8 cellular contexts compared by ENCODE assay signal in genomic region chr16:67719778-67720144, GRCh38. TPM values are rescaled to one million over a fixed set of nuclear protein-coding genes. Genes with fewer than 3 reads are reported as not detected.
DNase-seq lines count a peak whose midpoint lies in the region; ATAC-seq and TF ChIP-seq lines count a peak whose summit lies in the region.

No MANE protein-coding gene starts in this region.

- H3K4me1 ChIP-seq in BE2C: peaks cover 6% of the 10 kb centered on the region; the same call in 1 of the 2 replicates
- H3K4me1 ChIP-seq in esophagus (ENCODE audit: control insufficient read depth in 2 of 2, insufficient read depth in 2 of 2, low read length in 1 of 2): peaks cover 0 to 5% of the 10 kb centered on the region in 2 donors
- peaks cover 16% of the 10 kb centered on the region for H3K4me1 ChIP-seq in mesodermal cell (ENCODE audit: control insufficient read depth, insufficient read depth, low read length, poor library complexity, severe bottlenecking)
- peaks cover 9 to 27% of the 10 kb centered on the region in 2 donors for H3K4me1 ChIP-seq in thoracic aorta (ENCODE audit: control insufficient read depth in 1 of 2, low read depth in 2 of 2)

- no peaks in the 10 kb centered on the region for H3K9me3 Mint-ChIP-seq in activated CD4-positive, alpha-beta memory T cell treated with anti-CD3 and anti-CD28 coated beads for 36 hours

- H3K27me3 ChIP-seq in BE2C (no peaks in the 10 kb centered on the region), esophagus (ENCODE audit: control insufficient read depth in 1 of 2, insufficient read depth in 2 of 2, low read length in 2 of 2) (no peaks in the 10 kb centered on the region), thoracic aorta (replicated peaks; ENCODE audit: insufficient read depth) (no peaks in the 10 kb centered on the region)

- intact Hi-C loops in activated CD4-positive, alpha-beta memory T cell treated with anti-CD3 and anti-CD28 coated beads for 36 hours (cut with micrococcal nuclease): loop anchor here (1.0 to 2.0 kb wide), 3 partner anchors 53 to 123 kb away; partner anchors contain the start of genes C16orf86, ENKD1, RANBP10 and THAP11

- H3K27ac Mint-ChIP-seq in activated CD4-positive, alpha-beta memory T cell treated with anti-CD3 and anti-CD28 coated beads for 36 hours: peak overlapping the region; percentile 96

- H3K36me3 Mint-ChIP-seq in activated CD4-positive, alpha-beta memory T cell treated with anti-CD3 and anti-CD28 coated beads for 36 hours: peaks cover 3% of the 10 kb centered on the region

- H3K4me1 Mint-ChIP-seq in activated CD4-positive, alpha-beta memory T cell treated with anti-CD3 and anti-CD28 coated beads for 36 hours (ENCODE audit: low read depth): peaks cover 35% of the 10 kb centered on the region

- H3K27ac ChIP-seq in esophagus (ENCODE audit: low read depth in 2 of 2, low read length in 1 of 2) (peak overlapping the region; percentile 84 to 89), mesodermal cell (ENCODE audit: low read depth, low read length, severe bottlenecking) (peak overlapping the region; percentile 83), thoracic aorta (peak overlapping the region; percentile 87 to 92)

- ATAC-seq in GM18858 (IDR thresholded peaks at IDR 0.05; ENCODE audit: unreplicated experiment) (peak; percentile 14), thoracic aorta (ENCODE audit: insufficient number of reproducible peaks, low FRiP score, low read depth) (no peak)

- in situ Hi-C loops in KBM-7 (cut with MboI; ENCODE audit: low pct_unique_long_range_greater_than_20kb, low sequenced_read_pairs): no loop called here

- H3K9me3 ChIP-seq in BE2C: no peaks in the 10 kb centered on the region
- H3K9me3 ChIP-seq in esophagus (ENCODE audit: control insufficient read depth in 2 of 2, insufficient read depth in 1 of 2, low read depth in 1 of 2, low read length in 1 of 2): no peaks in the 10 kb centered on the region
- no peaks in the 10 kb centered on the region for H3K9me3 ChIP-seq in mesodermal cell (ENCODE audit: control insufficient read depth, low read length)
- no peaks in the 10 kb centered on the region for H3K9me3 ChIP-seq in thoracic aorta

- H3K4me3 ChIP-seq in BE2C (ENCODE audit: low read depth, low read length) (peak overlapping the region; percentile 75), esophagus (ENCODE audit: low read depth in 1 of 2, low read length in 2 of 2) (peak overlapping the region; percentile 94 to 96), mesodermal cell (ENCODE audit: extremely low read depth, insufficient read depth, low read length, poor library complexity, severe bottlenecking) (peak overlapping the region; percentile 92), thoracic aorta (peak overlapping the region; percentile 92)

- H3K36me3 ChIP-seq in BE2C: no peaks in the 10 kb centered on the region
- peaks cover under 1 to 11% of the 10 kb centered on the region in 2 donors for H3K36me3 ChIP-seq in esophagus (ENCODE audit: control insufficient read depth in 2 of 2, insufficient read depth in 2 of 2, low read length in 1 of 2)
- peaks cover 26% of the 10 kb centered on the region for H3K36me3 ChIP-seq in mesodermal cell (ENCODE audit: control insufficient read depth, insufficient read depth, low read length)
- no peaks in the 10 kb centered on the region for H3K36me3 ChIP-seq in thoracic aorta

- H3K4me3 Mint-ChIP-seq in activated CD4-positive, alpha-beta memory T cell treated with anti-CD3 and anti-CD28 coated beads for 36 hours: peak overlapping the region; percentile 94

- POLR2A ChIA-PET in activated CD4-positive, alpha-beta memory T cell treated with anti-CD3 and anti-CD28 coated beads for 36 hours (lab: Charles Lee): interaction anchor here (0.7 to 2.3 kb wide), 8 partner anchors 10 to 690 kb away, joined by 3 to 14 read pairs (median 4); partner anchors contain the start of genes ACD, CARMIL2, PSMB10 and RANBP10

- H3K27me3 Mint-ChIP-seq in activated CD4-positive, alpha-beta memory T cell treated with anti-CD3 and anti-CD28 coated beads for 36 hours: no peaks in the 10 kb centered on the region

- CTCF ChIA-PET in activated CD4-positive, alpha-beta memory T cell treated with anti-CD3 and anti-CD28 coated beads for 36 hours (lab: Charles Lee): interaction anchor here (0.7 to 3.2 kb wide), 8 partner anchors 11 to 239 kb away, joined by 3 to 12 read pairs (median 5); partner anchors contain the start of gene ATP6V0D1

- no peak for TF ChIP-seq CTCF in BE2C (IDR thresholded peaks at IDR 0.05; ENCODE audit: low read depth, low read length)
- no peak for TF ChIP-seq CTCF in thoracic aorta (IDR thresholded peaks at IDR 0.05)

- WGBS in esophagus, 2 donors: 3 to 5% methylated on average over 5 of the region's 5 CpGs
- 6% methylated on average over 3 of the region's 5 CpGs; no CpG with 5 or more reads in 1 of the 2 experiments for WGBS in mesodermal cell (ENCODE audit: insufficient coverage in 2 of 2), 2 experiments

- DNase-seq in BE2C: peak; percentile 24
- DNase-seq in KBM-7: peak; percentile 32
- peak; percentile 42 for DNase-seq in activated CD4-positive, alpha-beta memory T cell treated with anti-CD3 and anti-CD28 coated beads for 36 hours
- DNase-seq in thoracic aorta (ENCODE audit: low spot score): no peak
- DNase-seq in NCI-H2196 treated with DMSO at 0.1 percent for 48 hours (lab: John Stamatoyannopoulos, UW; ENCODE audit: unreplicated experiment): no peak

RNA-seq across cellular contexts. Expression of gene GFOD2, which starts 0.6 kb away (rescaled TPM):
- polyA plus RNA-seq in BE2C (2012; ENCODE audit: insufficient read depth, insufficient read length, low read depth): 25.9 TPM
- 10 to 100 TPM; 12.6 to 13.7 TPM for total RNA-seq in activated CD4-positive, alpha-beta memory T cell treated with anti-CD3 and anti-CD28 coated beads for 36 hours
- 10 to 100 TPM; 36.8 to 49.6 TPM for polyA plus RNA-seq in esophagus
- polyA plus RNA-seq in mesodermal cell (2013, experiment 1 of 2): 13.3 TPM
- polyA plus RNA-seq in mesodermal cell (2013, experiment 2 of 2): 12.3 TPM
- 10 to 100 TPM; 13.3 to 19.2 TPM for total RNA-seq in thoracic aorta

RNA-seq across cellular contexts. Expression of gene C16orf86, which starts 53.1 kb away (rescaled TPM):
- 12.9 TPM for polyA plus RNA-seq in BE2C (2012; ENCODE audit: insufficient read depth, insufficient read length, low read depth)
- total RNA-seq in activated CD4-positive, alpha-beta memory T cell treated with anti-CD3 and anti-CD28 coated beads for 36 hours: 1 to 10 TPM; 2.2 to 2.5 TPM
- 1 to 10 TPM; 1.8 to 2.0 TPM for polyA plus RNA-seq in esophagus
- polyA plus RNA-seq in mesodermal cell (2013, experiment 1 of 2): 4.5 TPM
- 3.6 TPM for polyA plus RNA-seq in mesodermal cell (2013, experiment 2 of 2)
- total RNA-seq in thoracic aorta: 10 to 100 TPM in 1 of 2 donors, 1 to 10 TPM in 1; 6.6 to 11.9 TPM

RNA-seq across cellular contexts. Expression of gene ENKD1, which starts 53.2 kb away (rescaled TPM):
- 56.8 TPM for polyA plus RNA-seq in BE2C (2012; ENCODE audit: insufficient read depth, insufficient read length, low read depth)
- total RNA-seq in activated CD4-positive, alpha-beta memory T cell treated with anti-CD3 and anti-CD28 coated beads for 36 hours: 10 to 100 TPM in 1 of 2 experiments, 1 to 10 TPM in 1; 9.3 to 10.1 TPM
- polyA plus RNA-seq in esophagus: 10 to 100 TPM; 10.6 to 16.0 TPM
- 19.1 TPM for polyA plus RNA-seq in mesodermal cell (2013, experiment 1 of 2)
- polyA plus RNA-seq in mesodermal cell (2013, experiment 2 of 2): 14.0 TPM
- 10 to 100 TPM; 15.4 to 17.6 TPM for total RNA-seq in thoracic aorta

RNA-seq across cellular contexts. Expression of gene PARD6A, which starts 59.0 kb away (rescaled TPM):
- polyA plus RNA-seq in BE2C (2012; ENCODE audit: insufficient read depth, insufficient read length, low read depth): 83.9 TPM
- 10 to 100 TPM; 11.2 to 11.5 TPM for total RNA-seq in activated CD4-positive, alpha-beta memory T cell treated with anti-CD3 and anti-CD28 coated beads for 36 hours
- 1 to 10 TPM; 1.2 to 1.7 TPM for polyA plus RNA-seq in esophagus
- 0.96 TPM for polyA plus RNA-seq in mesodermal cell (2013, experiment 1 of 2)
- 0.30 TPM for polyA plus RNA-seq in mesodermal cell (2013, experiment 2 of 2)
- 10 to 100 TPM in 1 of 2 donors, 1 to 10 TPM in 1; 5.7 to 10.7 TPM for total RNA-seq in thoracic aorta

RNA-seq across cellular contexts. Expression of gene ACD, which starts 59.7 kb away (rescaled TPM):
- polyA plus RNA-seq in BE2C (2012; ENCODE audit: insufficient read depth, insufficient read length, low read depth): 88.4 TPM
- total RNA-seq in activated CD4-positive, alpha-beta memory T cell treated with anti-CD3 and anti-CD28 coated beads for 36 hours: 10 to 100 TPM; 63.0 to 63.9 TPM
- polyA plus RNA-seq in esophagus: 10 to 100 TPM in 1 of 2 donors, 1 to 10 TPM in 1; 6.7 to 10.3 TPM
- polyA plus RNA-seq in mesodermal cell (2013, experiment 1 of 2): 27.2 TPM
- 24.9 TPM for polyA plus RNA-seq in mesodermal cell (2013, experiment 2 of 2)
- total RNA-seq in thoracic aorta: 10 to 100 TPM; 16.9 to 20.4 TPM

Comparison
In these comparisons a context has a peak if more than half of its experiments do, and no peak if none do; other contexts are left out.
1. DNase-seq: peak in BE2C (single experiment), KBM-7 (single experiment) and activated CD4-positive, alpha-beta memory T cell treated with anti-CD3 and anti-CD28 coated beads for 36 hours (single experiment); none in thoracic aorta (single experiment) and NCI-H2196 treated with DMSO at 0.1 percent for 48 hours (single experiment).
2. Peak in every context shown above with its lines, with median percentiles within 50 percentile points of each other: H3K4me3 ChIP-seq and H3K27ac ChIP-seq.